Comparison of ENCODE assay signal across 1 cellular context in the genomic region with DNA sequence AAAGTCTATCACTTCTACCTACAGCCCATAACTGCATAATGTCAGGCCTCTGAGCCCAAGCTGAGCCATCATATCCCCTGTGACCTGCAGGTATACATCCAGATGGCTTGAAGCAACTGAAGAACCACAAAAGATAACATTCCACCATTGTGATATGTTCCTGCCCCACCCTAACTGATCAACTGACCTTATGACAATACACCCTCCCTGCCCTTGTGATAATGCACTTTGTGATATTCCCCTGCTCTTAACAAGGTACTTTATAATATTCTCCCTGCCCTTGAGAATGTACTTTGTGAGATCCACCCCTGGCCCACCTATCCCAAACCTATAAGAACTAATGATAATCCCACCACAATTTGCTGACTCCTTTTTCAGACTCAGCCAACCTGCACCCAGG.
TF ChIP-seq lines count a peak whose summit lies in the region.

No MANE protein-coding gene starts in this region.

TF ChIP-seq in K562, 482 proteins besides CTCF, POLR2A, EP300 and RAD21:
- TF ChIP-seq RBM25 (IDR thresholded peaks at IDR 0.05; ENCODE audit: low read depth, low read length, severe bottlenecking): no peak
- TF ChIP-seq ZNF57 (CRISPR knock-in tag; IDR thresholded peaks at IDR 0.05): peak; percentile 96
- no peak for TF ChIP-seq DIDO1 (tag; IDR thresholded peaks at IDR 0.05; ENCODE audit: low read depth)
- TF ChIP-seq, protein P1, sequence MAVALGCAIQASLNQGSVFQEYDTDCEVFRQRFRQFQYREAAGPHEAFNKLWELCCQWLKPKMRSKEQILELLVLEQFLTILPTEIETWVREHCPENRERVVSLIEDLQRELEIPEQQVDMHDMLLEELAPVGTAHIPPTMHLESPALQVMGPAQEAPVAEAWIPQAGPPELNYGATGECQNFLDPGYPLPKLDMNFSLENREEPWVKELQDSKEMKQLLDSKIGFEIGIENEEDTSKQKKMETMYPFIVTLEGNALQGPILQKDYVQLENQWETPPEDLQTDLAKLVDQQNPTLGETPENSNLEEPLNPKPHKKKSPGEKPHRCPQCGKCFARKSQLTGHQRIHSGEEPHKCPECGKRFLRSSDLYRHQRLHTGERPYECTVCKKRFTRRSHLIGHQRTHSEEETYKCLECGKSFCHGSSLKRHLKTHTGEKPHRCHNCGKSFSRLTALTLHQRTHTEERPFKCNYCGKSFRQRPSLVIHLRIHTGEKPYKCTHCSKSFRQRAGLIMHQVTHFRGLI (CRISPR knock-in tag; IDR thresholded peaks at IDR 0.05): no peak
- TF ChIP-seq, protein P2, sequence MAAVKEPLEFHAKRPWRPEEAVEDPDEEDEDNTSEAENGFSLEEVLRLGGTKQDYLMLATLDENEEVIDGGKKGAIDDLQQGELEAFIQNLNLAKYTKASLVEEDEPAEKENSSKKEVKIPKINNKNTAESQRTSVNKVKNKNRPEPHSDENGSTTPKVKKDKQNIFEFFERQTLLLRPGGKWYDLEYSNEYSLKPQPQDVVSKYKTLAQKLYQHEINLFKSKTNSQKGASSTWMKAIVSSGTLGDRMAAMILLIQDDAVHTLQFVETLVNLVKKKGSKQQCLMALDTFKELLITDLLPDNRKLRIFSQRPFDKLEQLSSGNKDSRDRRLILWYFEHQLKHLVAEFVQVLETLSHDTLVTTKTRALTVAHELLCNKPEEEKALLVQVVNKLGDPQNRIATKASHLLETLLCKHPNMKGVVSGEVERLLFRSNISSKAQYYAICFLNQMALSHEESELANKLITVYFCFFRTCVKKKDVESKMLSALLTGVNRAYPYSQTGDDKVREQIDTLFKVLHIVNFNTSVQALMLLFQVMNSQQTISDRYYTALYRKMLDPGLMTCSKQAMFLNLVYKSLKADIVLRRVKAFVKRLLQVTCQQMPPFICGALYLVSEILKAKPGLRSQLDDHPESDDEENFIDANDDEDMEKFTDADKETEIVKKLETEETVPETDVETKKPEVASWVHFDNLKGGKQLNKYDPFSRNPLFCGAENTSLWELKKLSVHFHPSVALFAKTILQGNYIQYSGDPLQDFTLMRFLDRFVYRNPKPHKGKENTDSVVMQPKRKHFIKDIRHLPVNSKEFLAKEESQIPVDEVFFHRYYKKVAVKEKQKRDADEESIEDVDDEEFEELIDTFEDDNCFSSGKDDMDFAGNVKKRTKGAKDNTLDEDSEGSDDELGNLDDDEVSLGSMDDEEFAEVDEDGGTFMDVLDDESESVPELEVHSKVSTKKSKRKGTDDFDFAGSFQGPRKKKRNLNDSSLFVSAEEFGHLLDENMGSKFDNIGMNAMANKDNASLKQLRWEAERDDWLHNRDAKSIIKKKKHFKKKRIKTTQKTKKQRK (IDR thresholded peaks at IDR 0.05; ENCODE audit: borderline replicate concordance, low read depth, low read length): no peak
- TF ChIP-seq MAFF (IDR thresholded peaks at IDR 0.05; ENCODE audit: low read length): 0 out of 2 replicates have a peak, but pooled peaks have one; percentile 5
- peak; percentile 37 for TF ChIP-seq CBFA2T3 (IDR thresholded peaks at IDR 0.05)
